Comparison of ENCODE assay signal across 25 cellular contexts in the genomic region with DNA sequence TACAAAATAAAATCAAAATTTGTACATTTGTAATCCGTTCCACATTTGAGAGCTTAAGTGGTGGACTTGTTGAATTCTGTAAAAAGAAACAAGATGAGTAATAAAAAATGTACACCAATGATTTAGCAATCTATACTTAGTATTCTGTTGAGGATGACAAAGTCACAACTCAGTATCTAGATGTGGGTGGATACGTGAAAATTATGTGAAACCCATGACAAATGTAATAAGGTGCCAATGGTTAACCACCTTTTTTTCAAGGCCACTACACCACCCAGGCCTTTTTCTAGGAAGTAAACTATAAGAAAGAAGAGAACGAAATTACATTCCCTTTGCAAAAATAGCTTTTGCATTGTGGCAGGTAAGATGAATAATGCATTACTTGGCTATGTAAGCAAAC.
"Had no signal": no experiment of that assay in that cellular context is flagged by ENCODE, and none has a peak within 500 bp of the region (broad histone marks: within the 10 kb centered on the region; RNA-seq: fewer than 3 reads in every experiment).

No MANE protein-coding gene starts in this region.

- H3K27me3 Mint-ChIP-seq: activated naive CD4-positive, alpha-beta T cell treated with anti-CD3 and anti-CD28 coated beads, Interleukin-2, amount 10 ng/mL, durations not matched to agents 7 days and 5 days; effector memory CD8-positive, alpha-beta T cell; T-cell had no signal

- DNase-seq: activated CD8-positive, alpha-beta memory T cell treated with anti-CD3 and anti-CD28 coated beads, Interleukin-2, amount 50 U/mL, for 48 hours; activated effector memory CD4-positive, alpha-beta T cell treated with Interleukin-2 at 50 U/mL for 16 hours; activated naive CD4-positive, alpha-beta T cell treated with anti-CD3 and anti-CD28 coated beads, Interleukin-2, amount 10 ng/mL, durations not matched to agents 7 days and 5 days; brain microvascular endothelial cell; caudate nucleus; colonic mucosa; dorsolateral prefrontal cortex; effector memory CD8-positive, alpha-beta T cell; glutamatergic neuron; hypothalamus; midbrain; ovary; SJCRH30; stimulated activated CD4-positive, alpha-beta T cell treated with anti-CD3 and anti-CD28 coated beads, Interleukin-4, amount 100 ng/mL, for 24 hours; stomach; T-cell; WERI-Rb-1 had no signal

- H3K4me3 ChIP-seq: ascending aorta, colonic mucosa, dorsolateral prefrontal cortex, esophagus muscularis mucosa, ovary, prostate gland, right atrium auricular region, SJCRH30, stomach, suprapubic skin, tibial nerve had no signal

- H3K36me3 ChIP-seq: ascending aorta, brain microvascular endothelial cell, colonic mucosa, ovary, prostate gland, right atrium auricular region, SJCRH30, suprapubic skin had no signal

- H3K4me1 ChIP-seq: ascending aorta, colonic mucosa, esophagus muscularis mucosa, prostate gland, right atrium auricular region, SJCRH30, stomach, suprapubic skin, tibial nerve had no signal

- H3K9me3 ChIP-seq: ascending aorta, colonic mucosa, esophagus muscularis mucosa, neutrophil, ovary, prostate gland, right atrium auricular region, SJCRH30, stomach, suprapubic skin, tibial nerve had no signal

- H3K4me3 Mint-ChIP-seq: activated naive CD4-positive, alpha-beta T cell treated with anti-CD3 and anti-CD28 coated beads, Interleukin-2, amount 10 ng/mL, durations not matched to agents 7 days and 5 days; effector memory CD8-positive, alpha-beta T cell; nephron; T-cell had no signal

- H3K27me3 ChIP-seq: ascending aorta, brain microvascular endothelial cell, colonic mucosa, dorsolateral prefrontal cortex, esophagus muscularis mucosa, neutrophil, ovary, right atrium auricular region, SJCRH30, stomach, suprapubic skin, tibial nerve had no signal

- H3K27ac ChIP-seq: ascending aorta, brain microvascular endothelial cell, colonic mucosa, esophagus muscularis mucosa, neutrophil, ovary, prostate gland, right atrium auricular region, SJCRH30, stomach, suprapubic skin, tibial nerve, WERI-Rb-1 had no signal

- H3K4me1 Mint-ChIP-seq: activated naive CD4-positive, alpha-beta T cell treated with anti-CD3 and anti-CD28 coated beads, Interleukin-2, amount 10 ng/mL, durations not matched to agents 7 days and 5 days; nephron; T-cell had no signal

- ATAC-seq: effector memory CD8-positive, alpha-beta T cell; T-cell had no signal

- H3K9me3 Mint-ChIP-seq: activated naive CD4-positive, alpha-beta T cell treated with anti-CD3 and anti-CD28 coated beads, Interleukin-2, amount 10 ng/mL, durations not matched to agents 7 days and 5 days; effector memory CD8-positive, alpha-beta T cell; nephron; T-cell had no signal

- H3K27ac Mint-ChIP-seq: activated naive CD4-positive, alpha-beta T cell treated with anti-CD3 and anti-CD28 coated beads, Interleukin-2, amount 10 ng/mL, durations not matched to agents 7 days and 5 days; nephron had no signal
